In genomic region chr13:39263531-39263930, GRCh38 we compare ENCODE assay signal across 11 cellular contexts.
"Had no signal": no experiment of that assay in that cellular context is flagged by ENCODE, and none has a peak within 500 bp of the region (broad histone marks: within the 10 kb centered on the region; RNA-seq: fewer than 3 reads in every experiment).

No MANE protein-coding gene starts in this region.

- H3K36me3 Mint-ChIP-seq: naive B cell; stimulated activated effector memory CD8-positive, alpha-beta T cell treated with anti-CD3 and anti-CD28 coated beads, Interleukin-12 subunit alpha, Interleukin-12 subunit beta, amount 100 ng/mL, for 72 hours; type B pancreatic cell had no signal

- ATAC-seq: effector memory CD8-positive, alpha-beta T cell had no signal

- H3K4me3 Mint-ChIP-seq: effector memory CD8-positive, alpha-beta T cell; naive B cell; nephron progenitor cell; stimulated activated effector memory CD8-positive, alpha-beta T cell treated with anti-CD3 and anti-CD28 coated beads, Interleukin-12 subunit alpha, Interleukin-12 subunit beta, amount 100 ng/mL, for 72 hours; type B pancreatic cell had no signal

- H3K4me3 ChIP-seq: esophagus muscularis mucosa, lung, right atrium auricular region, suprapubic skin, thyroid gland had no signal

- H3K27ac Mint-ChIP-seq: effector memory CD8-positive, alpha-beta T cell; naive B cell; nephron progenitor cell; stimulated activated effector memory CD8-positive, alpha-beta T cell treated with anti-CD3 and anti-CD28 coated beads, Interleukin-12 subunit alpha, Interleukin-12 subunit beta, amount 100 ng/mL, for 72 hours; type B pancreatic cell had no signal

- H3K27me3 ChIP-seq: esophagus muscularis mucosa, right atrium auricular region, suprapubic skin, thyroid gland had no signal

- H3K4me1 ChIP-seq: suprapubic skin, thyroid gland had no signal

- H3K27me3 Mint-ChIP-seq: effector memory CD8-positive, alpha-beta T cell; type B pancreatic cell had no signal

- H3K36me3 ChIP-seq: esophagus muscularis mucosa, right atrium auricular region, suprapubic skin, thyroid gland had no signal

- H3K4me1 Mint-ChIP-seq: naive B cell; stimulated activated effector memory CD8-positive, alpha-beta T cell treated with anti-CD3 and anti-CD28 coated beads, Interleukin-12 subunit alpha, Interleukin-12 subunit beta, amount 100 ng/mL, for 72 hours had no signal

- H3K9me3 Mint-ChIP-seq: stimulated activated effector memory CD8-positive, alpha-beta T cell treated with anti-CD3 and anti-CD28 coated beads, Interleukin-12 subunit alpha, Interleukin-12 subunit beta, amount 100 ng/mL, for 72 hours; type B pancreatic cell had no signal

- H3K9me3 ChIP-seq: esophagus muscularis mucosa, right atrium auricular region, suprapubic skin, thyroid gland had no signal

- H3K27ac ChIP-seq: epithelial cell of prostate, esophagus muscularis mucosa, right atrium auricular region, suprapubic skin, thyroid gland had no signal

- DNase-seq: effector memory CD8-positive, alpha-beta T cell; naive B cell had no signal
